27 cellular contexts compared by ENCODE assay signal in the genomic region with DNA sequence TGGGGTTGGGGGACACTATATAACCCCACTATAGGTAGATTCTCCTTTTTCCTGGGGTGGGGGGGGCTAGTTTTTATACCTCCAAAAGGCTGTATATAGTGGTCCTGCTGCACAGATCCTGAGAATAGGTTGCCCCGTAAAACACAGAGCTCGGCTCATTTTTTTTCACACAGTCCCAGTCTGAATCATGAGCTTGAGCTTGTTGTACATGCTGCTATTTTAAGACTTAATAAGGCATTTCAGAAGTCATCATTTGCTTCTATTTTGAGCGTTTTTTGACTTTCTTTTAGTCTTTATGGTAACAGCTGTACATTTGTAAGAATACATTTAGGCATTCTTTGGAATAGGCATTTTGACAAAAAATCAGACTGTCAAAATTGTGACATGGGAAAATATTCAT.
"Had no signal": no experiment of that assay in that cellular context is flagged by ENCODE, and none has a peak within 500 bp of the region (broad histone marks: within the 10 kb centered on the region; RNA-seq: fewer than 3 reads in every experiment).

No MANE protein-coding gene starts in this region.

- H3K27ac Mint-ChIP-seq: activated naive CD8-positive, alpha-beta T cell treated with anti-CD3 and anti-CD28 coated beads for 36 hours; activated T-cell treated with anti-CD3 and anti-CD28 coated beads, Interleukin-2, amount 50 U/mL, for 24 hours; activated T-helper 2 cell treated with anti-CD3 and anti-CD28 coated beads, Interferon-gamma antibody, Interleukin-2, Interleukin-4, amounts not matched to agents 10 μg/mL and 5 μg/mL and 100 μg/mL, durations not matched to agents 14 hours and 24 hours and 36 hours; dendritic cell treated with granulocyte-macrophage colony-stimulating factor and Interleukin-4, amounts not matched to agents 40 ng/mL and 50 ng/mL, for 4 days; type B pancreatic cell had no signal

- H3K4me1 ChIP-seq: breast epithelium, vagina had no signal

- H3K4me3 ChIP-seq: breast epithelium, left lung, right lobe of liver, vagina had no signal

- H3K4me3 Mint-ChIP-seq: activated naive CD8-positive, alpha-beta T cell treated with anti-CD3 and anti-CD28 coated beads for 36 hours; activated T-cell treated with anti-CD3 and anti-CD28 coated beads, Interleukin-2, amount 50 U/mL, for 24 hours; dendritic cell treated with granulocyte-macrophage colony-stimulating factor and Interleukin-4, amounts not matched to agents 40 ng/mL and 50 ng/mL, for 4 days; immature natural killer cell; natural killer cell treated with Interleukin-12 subunit alpha and Interleukin-12 subunit beta and Interleukin-15 and Interleukin-18, amount 100 ng/mL, for 72 hours; stimulated activated effector memory CD8-positive, alpha-beta T cell treated with anti-CD3 and anti-CD28 coated beads, Interleukin-12 subunit alpha, Interleukin-12 subunit beta, amount 100 ng/mL, for 72 hours; type B pancreatic cell had no signal

- H3K79me2 ChIP-seq: parathyroid adenoma had no signal

- H3K27me3 ChIP-seq: breast epithelium, foreskin keratinocyte, left lung, right lobe of liver, vagina had no signal

- H3K9me3 Mint-ChIP-seq: activated naive CD8-positive, alpha-beta T cell treated with anti-CD3 and anti-CD28 coated beads for 36 hours; activated T-cell treated with anti-CD3 and anti-CD28 coated beads, Interleukin-2, amount 50 U/mL, for 24 hours; activated T-helper 2 cell treated with anti-CD3 and anti-CD28 coated beads, Interferon-gamma antibody, Interleukin-2, Interleukin-4, amounts not matched to agents 10 μg/mL and 5 μg/mL and 100 μg/mL, durations not matched to agents 14 hours and 24 hours and 36 hours; dendritic cell treated with granulocyte-macrophage colony-stimulating factor and Interleukin-4, amounts not matched to agents 40 ng/mL and 50 ng/mL, for 4 days; immature natural killer cell; mesothelial cell of epicardium; natural killer cell treated with Interleukin-12 subunit alpha and Interleukin-12 subunit beta and Interleukin-15 and Interleukin-18, amount 100 ng/mL, for 72 hours; stimulated activated effector memory CD8-positive, alpha-beta T cell treated with anti-CD3 and anti-CD28 coated beads, Interleukin-12 subunit alpha, Interleukin-12 subunit beta, amount 100 ng/mL, for 72 hours; type B pancreatic cell had no signal

- H3K27ac ChIP-seq: breast epithelium, foreskin keratinocyte, left lung, parathyroid adenoma, right lobe of liver, vagina, WERI-Rb-1 had no signal

- H3K36me3 Mint-ChIP-seq: natural killer cell treated with Interleukin-12 subunit alpha and Interleukin-12 subunit beta and Interleukin-15 and Interleukin-18, amount 100 ng/mL, for 72 hours had no signal

- H2AFZ ChIP-seq: parathyroid adenoma had no signal

- H3K9me3 ChIP-seq: breast epithelium, left lung, right lobe of liver, vagina had no signal

- ATAC-seq: foreskin keratinocyte; left lung; natural killer cell treated with Interleukin-12 subunit alpha and Interleukin-12 subunit beta and Interleukin-15 and Interleukin-18, amount 100 ng/mL, for 72 hours; stimulated activated effector memory CD8-positive, alpha-beta T cell treated with anti-CD3 and anti-CD28 coated beads, Interleukin-12 subunit alpha, Interleukin-12 subunit beta, amount 100 ng/mL, for 72 hours had no signal

- DNase-seq: activated CD4-positive, alpha-beta T cell treated with anti-CD3 and anti-CD28 coated beads, Interleukin-2, amount 50 U/mL, for 1 hour; activated CD4-positive, CD25-positive, alpha-beta regulatory T cell treated with anti-CD3 and anti-CD28 coated beads, Interleukin-2, amount 50 U/mL, for 72 hours; activated CD8-positive, alpha-beta memory T cell treated with anti-CD3 and anti-CD28 coated beads, Interleukin-2, amount 50 U/mL, for 4 hours; activated naive CD4-positive, alpha-beta T cell; activated naive CD8-positive, alpha-beta T cell treated with anti-CD3 and anti-CD28 coated beads for 36 hours; activated T-cell treated with anti-CD3 and anti-CD28 coated beads, Interleukin-2, amount 50 U/mL, for 24 hours; cerebellar nuclear complex; effector CD4-positive, alpha-beta T cell; erythroblast; foreskin keratinocyte; immature natural killer cell; kidney glomerular epithelial cell; left lung; right lobe of liver; small intestine; stimulated activated CD4-positive, alpha-beta T cell treated with anti-CD3 and anti-CD28 coated beads, Interleukin-2, amount 100 ng/mL, for 24 hours; T-helper 1 cell; WERI-Rb-1 had no signal

- H3K36me3 ChIP-seq: breast epithelium had no signal

- H3K9ac ChIP-seq: parathyroid adenoma had no signal

- H3K27me3 Mint-ChIP-seq: activated naive CD8-positive, alpha-beta T cell treated with anti-CD3 and anti-CD28 coated beads for 36 hours; activated T-cell treated with anti-CD3 and anti-CD28 coated beads, Interleukin-2, amount 50 U/mL, for 24 hours; dendritic cell treated with granulocyte-macrophage colony-stimulating factor and Interleukin-4, amounts not matched to agents 40 ng/mL and 50 ng/mL, for 4 days; natural killer cell treated with Interleukin-12 subunit alpha and Interleukin-12 subunit beta and Interleukin-15 and Interleukin-18, amount 100 ng/mL, for 72 hours; type B pancreatic cell had no signal
